In genomic region chr4:56469489-56470210, GRCh38 we compare ENCODE assay signal across 1 cellular context.
A peak's percentile ranks its signal among the peaks of the same experiment; 100 is the strongest.
TF ChIP-seq lines count a peak whose summit lies in the region.

No MANE protein-coding gene starts in this region.

TF ChIP-seq in GM12878, 131 proteins besides CTCF, POLR2A, EP300 and RAD21:
- TF ChIP-seq ZBTB40 (IDR thresholded peaks at IDR 0.05; ENCODE audit: borderline replicate concordance) (no peak), SRF (IDR thresholded peaks at IDR 0.05; ENCODE audit: low read depth in 2 of 2, low read length in 2 of 2) (no peak), ATF3 (IDR thresholded peaks at IDR 0.05; ENCODE audit: borderline replicate concordance, extremely low read depth, low read depth, low read length) (no peak), E2F8 (IDR thresholded peaks at IDR 0.05; ENCODE audit: low read depth, partially characterized antibody) (no peak), CHD2 (IDR thresholded peaks at IDR 0.05; ENCODE audit: borderline replicate concordance, low read depth, low read length) (no peak), NBN (IDR thresholded peaks at IDR 0.05) (0 out of 2 replicates have a peak, but pooled peaks have one; percentile 49), ZNF384 (IDR thresholded peaks at IDR 0.05; ENCODE audit: borderline replicate concordance, low read depth, low read length) (peak; percentile 82), FOXK2 (IDR thresholded peaks at IDR 0.05) (no peak), CEBPB (IDR thresholded peaks at IDR 0.05; ENCODE audit: borderline replicate concordance in 1 of 2, low read depth in 2 of 2, low read length in 2 of 2) (no peak), RBBP5 (conservative IDR thresholded peaks at IDR 0.05) (no peak), PBX3 (IDR thresholded peaks at IDR 0.05; ENCODE audit: insufficient replicate concordance, low read depth, low read length) (no peak), RUNX3 (IDR thresholded peaks at IDR 0.05; ENCODE audit: low read length) (peak; percentile 47), TBL1XR1 (IDR thresholded peaks at IDR 0.05; ENCODE audit: low read depth, low read length) (no peak), ATF7 (IDR thresholded peaks at IDR 0.05; ENCODE audit: low read depth) (peak; percentile 45; the same call in 1 of the 2 replicates), MEF2A (IDR thresholded peaks at IDR 0.05; ENCODE audit: insufficient read depth, low read depth, low read length) (no peak), STAT3 (IDR thresholded peaks at IDR 0.05; ENCODE audit: low read depth, low read length) (no peak), JUNB (IDR thresholded peaks at IDR 0.05) (no peak), TCF12 (IDR thresholded peaks at IDR 0.05; ENCODE audit: low read depth, low read length) (no peak), CHD1 (IDR thresholded peaks at IDR 0.05; ENCODE audit: low read depth, low read length) (no peak), ATF2 (IDR thresholded peaks at IDR 0.05; ENCODE audit: low read length) (no peak), PML (IDR thresholded peaks at IDR 0.05; ENCODE audit: low read length) (no peak)
- TF ChIP-seq, protein P1, sequence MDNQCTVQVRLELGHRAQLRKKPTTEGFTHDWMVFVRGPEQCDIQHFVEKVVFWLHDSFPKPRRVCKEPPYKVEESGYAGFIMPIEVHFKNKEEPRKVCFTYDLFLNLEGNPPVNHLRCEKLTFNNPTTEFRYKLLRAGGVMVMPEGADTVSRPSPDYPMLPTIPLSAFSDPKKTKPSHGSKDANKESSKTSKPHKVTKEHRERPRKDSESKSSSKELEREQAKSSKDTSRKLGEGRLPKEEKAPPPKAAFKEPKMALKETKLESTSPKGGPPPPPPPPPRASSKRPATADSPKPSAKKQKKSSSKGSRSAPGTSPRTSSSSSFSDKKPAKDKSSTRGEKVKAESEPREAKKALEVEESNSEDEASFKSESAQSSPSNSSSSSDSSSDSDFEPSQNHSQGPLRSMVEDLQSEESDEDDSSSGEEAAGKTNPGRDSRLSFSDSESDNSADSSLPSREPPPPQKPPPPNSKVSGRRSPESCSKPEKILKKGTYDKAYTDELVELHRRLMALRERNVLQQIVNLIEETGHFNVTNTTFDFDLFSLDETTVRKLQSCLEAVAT (IDR thresholded peaks at IDR 0.05), result no peak
- TF ChIP-seq, protein P2, sequence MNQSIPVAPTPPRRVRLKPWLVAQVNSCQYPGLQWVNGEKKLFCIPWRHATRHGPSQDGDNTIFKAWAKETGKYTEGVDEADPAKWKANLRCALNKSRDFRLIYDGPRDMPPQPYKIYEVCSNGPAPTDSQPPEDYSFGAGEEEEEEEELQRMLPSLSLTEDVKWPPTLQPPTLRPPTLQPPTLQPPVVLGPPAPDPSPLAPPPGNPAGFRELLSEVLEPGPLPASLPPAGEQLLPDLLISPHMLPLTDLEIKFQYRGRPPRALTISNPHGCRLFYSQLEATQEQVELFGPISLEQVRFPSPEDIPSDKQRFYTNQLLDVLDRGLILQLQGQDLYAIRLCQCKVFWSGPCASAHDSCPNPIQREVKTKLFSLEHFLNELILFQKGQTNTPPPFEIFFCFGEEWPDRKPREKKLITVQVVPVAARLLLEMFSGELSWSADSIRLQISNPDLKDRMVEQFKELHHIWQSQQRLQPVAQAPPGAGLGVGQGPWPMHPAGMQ (IDR thresholded peaks at IDR 0.05; ENCODE audit: borderline replicate concordance), result no peak
- TF ChIP-seq, protein P3, sequence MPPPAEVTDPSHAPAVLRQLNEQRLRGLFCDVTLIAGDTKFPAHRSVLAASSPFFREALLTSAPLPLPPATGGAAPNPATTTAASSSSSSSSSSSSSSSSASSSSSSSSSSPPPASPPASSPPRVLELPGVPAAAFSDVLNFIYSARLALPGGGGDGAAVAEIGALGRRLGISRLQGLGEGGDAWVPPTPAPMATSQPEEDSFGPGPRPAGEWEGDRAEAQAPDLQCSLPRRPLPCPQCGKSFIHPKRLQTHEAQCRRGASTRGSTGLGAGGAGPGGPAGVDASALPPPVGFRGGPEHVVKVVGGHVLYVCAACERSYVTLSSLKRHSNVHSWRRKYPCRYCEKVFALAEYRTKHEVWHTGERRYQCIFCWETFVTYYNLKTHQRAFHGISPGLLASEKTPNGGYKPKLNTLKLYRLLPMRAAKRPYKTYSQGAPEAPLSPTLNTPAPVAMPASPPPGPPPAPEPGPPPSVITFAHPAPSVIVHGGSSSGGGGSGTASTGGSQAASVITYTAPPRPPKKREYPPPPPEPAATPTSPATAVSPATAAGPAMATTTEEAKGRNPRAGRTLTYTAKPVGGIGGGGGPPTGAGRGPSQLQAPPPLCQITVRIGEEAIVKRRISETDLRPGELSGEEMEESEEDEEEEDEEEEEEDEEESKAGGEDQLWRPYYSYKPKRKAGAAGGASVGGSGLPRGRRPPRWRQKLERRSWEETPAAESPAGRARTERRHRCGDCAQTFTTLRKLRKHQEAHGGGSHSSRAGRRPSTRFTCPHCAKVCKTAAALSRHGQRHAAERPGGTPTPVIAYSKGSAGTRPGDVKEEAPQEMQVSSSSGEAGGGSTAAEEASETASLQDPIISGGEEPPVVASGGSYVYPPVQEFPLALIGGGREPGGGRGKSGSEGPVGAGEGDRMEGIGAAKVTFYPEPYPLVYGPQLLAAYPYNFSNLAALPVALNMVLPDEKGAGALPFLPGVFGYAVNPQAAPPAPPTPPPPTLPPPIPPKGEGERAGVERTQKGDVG (CRISPR knock-in tag; IDR thresholded peaks at IDR 0.05), result no peak
